Comparison of ENCODE assay signal across 13 cellular contexts in genomic region chr1:11882814-11883538, GRCh38. TPM values are rescaled to one million over a fixed set of nuclear protein-coding genes. Genes with fewer than 3 reads are reported as not detected.
DNase-seq lines count a peak whose midpoint lies in the region; ATAC-seq, FAIRE-seq and TF ChIP-seq lines count a peak whose summit lies in the region.
"Had no signal": no experiment of that assay in that cellular context is flagged by ENCODE, and none has a peak within 500 bp of the region (broad histone marks: within the 10 kb centered on the region; RNA-seq: fewer than 3 reads in every experiment).

No MANE protein-coding gene starts in this region.

- RAD21 ChIA-PET in GM12878 (lab: Charles Lee; ENCODE audit: unreplicated experiment): interaction anchor here (1.0 kb wide), 1 partner anchor 97 kb away, joined by 3 read pairs; no protein-coding TSS in a partner anchor

- DNase-seq in Caco-2: peak; percentile 60 to 63
- peak; percentile 36 for DNase-seq in NCI-H146 treated with DMSO at 0.1 percent for 48 hours (lab: John Stamatoyannopoulos, UW; ENCODE audit: unreplicated experiment)
- DNase-seq in GM12878 (ENCODE audit: low read depth, low spot score): no peak
- peak; percentile 69 for DNase-seq in lower lobe of right lung
- no peak for DNase-seq in NOMO-1 treated with dmso at 0.1 percent for 144 hours (lab: John Stamatoyannopoulos, UW; ENCODE audit: unreplicated experiment)
- no peak for DNase-seq in smooth muscle cell (lab: John Stamatoyannopoulos, UW; ENCODE audit: unreplicated experiment)
- DNase-seq in hippocampal formation (lab: John Stamatoyannopoulos, UW): no peak
- DNase-seq in NCI-H524 treated with DMSO at 0.1 percent for 48 hours (lab: John Stamatoyannopoulos, UW): no peak
- DNase-seq: activated T-cell treated with anti-CD3 and anti-CD28 coated beads for 4 hours, cortex of kidney, DMS79 had no signal

- whole genome bisulfite sequencing in GM12878 (ENCODE audit: insufficient coverage, insufficient replicate concordance, low lambda C conversion rate, missing lambda C conversion rate): 40% methylated on average over 13 of the region's 13 CpGs
- 44% methylated on average over 13 of the region's 13 CpGs for WGBS in smooth muscle cell (ENCODE audit: low lambda C conversion rate)

- no peaks in the 10 kb centered on the region for H3K27me3 Mint-ChIP-seq in Caco-2 (ENCODE audit: insufficient read depth, unreplicated experiment)

- peaks cover 7% of the 10 kb centered on the region for H3K4me1 Mint-ChIP-seq in Caco-2 (ENCODE audit: low read depth, unreplicated experiment)

- BruUV-seq in Caco-2 (replicated peaks; lab: Mats Ljungman, UMichigan) (no TSS peak), GM12878 (replicated peaks; lab: Mats Ljungman, UMichigan) (no TSS peak)

- H3K27ac ChIP-seq in GM12878 (ENCODE audit: control insufficient read depth, insufficient read depth) (no peak overlapping the region), lower lobe of right lung (no peak overlapping the region), smooth muscle cell (ENCODE audit: low read depth) (no peak overlapping the region)

- no peaks in the 10 kb centered on the region for H3F3A ChIP-seq in smooth muscle cell (ENCODE audit: low read depth)

- H3K36me3 Mint-ChIP-seq in Caco-2 (ENCODE audit: insufficient read depth, unreplicated experiment): no peaks in the 10 kb centered on the region

- CTCF ChIA-PET in Caco-2 (lab: Charles Lee) (interaction anchor here (1.3 kb wide), 1 partner anchor 9 kb away, joined by 3 read pairs; no protein-coding TSS in a partner anchor), GM12878 (lab: Yijun Ruan, JAX) (interaction anchor here (1.6 kb wide), 1 partner anchor 10 kb away, joined by 6 read pairs; no protein-coding TSS in a partner anchor)

- in situ Hi-C loops in GM12878 (cut with MboI): no loop called here

- H3K9me3 Mint-ChIP-seq in Caco-2 (ENCODE audit: unreplicated experiment): no peaks in the 10 kb centered on the region

- no peaks in the 10 kb centered on the region for H3K36me3 ChIP-seq in Caco-2 (ENCODE audit: control insufficient read depth, insufficient read depth, low read length)
- H3K36me3 ChIP-seq in GM12878 (ENCODE audit: control insufficient read depth in 2 of 2, insufficient read depth in 2 of 2, low read length in 1 of 2): no peaks in the 10 kb centered on the region
- H3K36me3 ChIP-seq in lower lobe of right lung: no peaks in the 10 kb centered on the region
- H3K36me3 ChIP-seq in smooth muscle cell (ENCODE audit: low read depth): no peaks in the 10 kb centered on the region

- H3K9me3 ChIP-seq in Caco-2 (no peaks in the 10 kb centered on the region), GM12878 (replicated peaks; ENCODE audit: control insufficient read depth, insufficient read depth, low read length) (no peaks in the 10 kb centered on the region), lower lobe of right lung (no peaks in the 10 kb centered on the region), smooth muscle cell (replicated peaks; ENCODE audit: low read depth) (no peaks in the 10 kb centered on the region)

- H3K27me3 ChIP-seq in Caco-2 (replicated peaks; ENCODE audit: control insufficient read depth, insufficient read depth, low read length) (no peaks in the 10 kb centered on the region), GM12878 (replicated peaks in 1 of 2; ENCODE audit: control insufficient read depth in 2 of 2, insufficient read depth in 2 of 2, low read length in 1 of 2) (no peaks in the 10 kb centered on the region; a peak in 1 of 4 replicates), lower lobe of right lung (ENCODE audit: low read depth) (peaks cover 5% of the 10 kb centered on the region), smooth muscle cell (ENCODE audit: low read depth) (no peaks in the 10 kb centered on the region)

- no peak for FAIRE-seq in GM12878 (lab: Jason Lieb, UNC)

- H3K79me2 ChIP-seq in GM12878 (ENCODE audit: control insufficient read depth, insufficient read depth, low read length) (no peaks in the 10 kb centered on the region), smooth muscle cell (ENCODE audit: low read depth) (no peaks in the 10 kb centered on the region)

- H2AFZ ChIP-seq in GM12878 (ENCODE audit: control insufficient read depth, low read depth, low read length) (no peak overlapping the region), smooth muscle cell (ENCODE audit: low read depth) (no peak overlapping the region)

- H3K4me1 ChIP-seq in Caco-2 (peaks cover 7% of the 10 kb centered on the region), GM12878 (ENCODE audit: control insufficient read depth, insufficient read depth, low read length) (no peaks in the 10 kb centered on the region), lower lobe of right lung (peaks cover 18% of the 10 kb centered on the region), smooth muscle cell (ENCODE audit: low read depth) (no peaks in the 10 kb centered on the region)

- POLR2A ChIA-PET in Caco-2 (lab: Charles Lee): interaction anchor here (1.2 kb wide), 1 partner anchor 25 kb away, joined by 4 read pairs; no protein-coding TSS in a partner anchor
- POLR2A ChIA-PET in GM12878 (lab: Charles Lee): no interaction called here

- no peak for TF ChIP-seq CTCF in Caco-2 (IDR thresholded peaks at IDR 0.05; ENCODE audit: insufficient read depth in 1 of 2, low read depth in 1 of 2, low read length in 1 of 2, severe bottlenecking in 1 of 2, unreplicated experiment in 1 of 2)
- TF ChIP-seq CTCF in GM12878 (IDR thresholded peaks at IDR 0.05 in 2 of 3, conservative IDR thresholded peaks at IDR 0.05 in 1 of 3; ENCODE audit: control insufficient read depth in 2 of 3, extremely low read depth in 1 of 3, insufficient read depth in 1 of 3, low read depth in 3 of 3, low read length in 3 of 3): no peak
- no peak for TF ChIP-seq CTCF in lower lobe of right lung (IDR thresholded peaks at IDR 0.05)
- no peak for TF ChIP-seq CTCF in smooth muscle cell (IDR thresholded peaks at IDR 0.05; ENCODE audit: borderline replicate concordance, insufficient read depth, poor library complexity, severe bottlenecking)

- H3K9ac ChIP-seq in GM12878 (ENCODE audit: control insufficient read depth, insufficient read depth, low read length): no peak overlapping the region
- no peak overlapping the region for H3K9ac ChIP-seq in smooth muscle cell (ENCODE audit: low read depth)

- H3K4me2 ChIP-seq in GM12878 (ENCODE audit: control insufficient read depth, insufficient read depth) (no peak overlapping the region), smooth muscle cell (no peak overlapping the region)

- no peaks in the 10 kb centered on the region for H4K20me1 ChIP-seq in GM12878 (ENCODE audit: control insufficient read depth, insufficient read depth)
- H4K20me1 ChIP-seq in smooth muscle cell (ENCODE audit: low read depth): no peaks in the 10 kb centered on the region

- ATAC-seq in GM12878: peak; percentile 71
- peak; percentile 72 to 73 for ATAC-seq in lower lobe of right lung

- H3K4me3 ChIP-seq in Caco-2 (ENCODE audit: low read depth, low read length) (no peak overlapping the region), GM12878 (no peak overlapping the region), lower lobe of right lung (no peak overlapping the region), smooth muscle cell (no peak overlapping the region)

- no peak for TF ChIP-seq POLR2A in GM12878 (IDR thresholded peaks at IDR 0.05; ENCODE audit: low read depth, low read length)

- intact Hi-C loops in Caco-2 (cut with micrococcal nuclease; ENCODE audit: unreplicated experiment): no loop called here
- intact Hi-C loops in GM12878 (cut with micrococcal nuclease; ENCODE audit: unreplicated experiment): no loop called here
- intact Hi-C loops in lower lobe of right lung (cut with DNase I): no loop called here

- H3K27ac Mint-ChIP-seq in Caco-2 (ENCODE audit: unreplicated experiment): no peak overlapping the region

- TF ChIP-seq RAD21 in GM12878 (IDR thresholded peaks at IDR 0.05; ENCODE audit: insufficient read depth, low read depth, low read length): no peak

- SMC1A ChIA-PET in GM12878 (lab: Charles Lee; ENCODE audit: uncharacterized antibody, unreplicated experiment): interaction anchor here (0.8 to 1.4 kb wide), 2 partner anchors 9 to 43 kb away, joined by 3 read pairs; no protein-coding TSS in a partner anchor

- H3K4me3 Mint-ChIP-seq in Caco-2 (ENCODE audit: unreplicated experiment): no peak overlapping the region

- no peak for TF ChIP-seq EP300 in GM12878 (IDR thresholded peaks at IDR 0.05; ENCODE audit: borderline replicate concordance in 1 of 2, control insufficient read depth in 1 of 2, low read depth in 2 of 2, low read length in 2 of 2)

RNA-seq across cellular contexts. Expression of gene NPPB, which starts 24.2 kb away (rescaled TPM):
- total RNA-seq in Caco-2 (2022) (43.4 and 69.9 TPM in 2 replicates), GM12878 (2014; rRNA removed) (not detected in 2 replicates), GM12878 (2014; rRNA removed; fragmentation: Illumina TruSeq; extraction: Trizol) (not detected in 2 replicates), GM12878 (2021) (not detected in 2 replicates), lower lobe of right lung (not detected), smooth muscle cell (6.7 and 9.5 TPM in 2 replicates)
- total RNA-seq in GM12878 (2013; cell fraction: nucleolus; rRNA removed): not detected in 2 replicates
- not detected for polyA plus RNA-seq in GM12878 (2011; ENCODE audit: low read depth)
- polyA plus RNA-seq in GM12878 (2011; rRNA removed) (not detected in 2 replicates), GM12878 (2014; fragmentation: Illumina TruSeq; extraction: Trizol) (not detected in 2 replicates), GM12878 (2014; fragmentation: Nextera tagmentation; extraction: Ambion mirVana) (not detected), GM12878 (2014; rRNA removed) (not detected in 2 replicates), GM12878 (2016; fragmentation: Nextera tagmentation; extraction: Ambion mirVana) (not detected), smooth muscle cell (9.6 and 12.2 TPM in 2 replicates)
- polyA plus RNA-seq in GM12878 (2011; cell fraction: cytosol; rRNA removed): not detected in 2 replicates
- not detected in 2 replicates for polyA plus RNA-seq in GM12878 (2011; cell fraction: nucleus; rRNA removed)
- polyA plus RNA-seq in GM12878 (2012): 0.18 TPM in 1 of 2 replicates, not detected in the other
- not detected in 2 replicates for polyA minus RNA-seq in GM12878 (2011; rRNA and poly(A)+ RNA removed)
- polyA minus RNA-seq in GM12878 (2011; cell fraction: cytosol; rRNA and poly(A)+ RNA removed): not detected in 2 replicates
- not detected in 2 replicates for polyA minus RNA-seq in GM12878 (2011; cell fraction: nucleus; rRNA and poly(A)+ RNA removed)
- total RNA-seq: pulmonary artery endothelial cell; T-helper 1 cell treated with Interleukin-12 subunit alpha and Interleukin-12 subunit beta and Interleukin-4 antibody, amounts not matched to agents 30 ng/mL and 1 ng/mL, for 36 hours had no signal

RNA-seq across cellular contexts. Expression of gene NPPA, which starts 35.4 kb away (rescaled TPM):
- total RNA-seq in Caco-2 (2022) (not detected in 2 replicates), GM12878 (2014; rRNA removed) (not detected in 2 replicates), GM12878 (2014; rRNA removed; fragmentation: Illumina TruSeq; extraction: Trizol) (not detected in 2 replicates), GM12878 (2021) (not detected in 2 replicates), lower lobe of right lung (2.6 TPM), smooth muscle cell (not detected in 2 replicates)
- total RNA-seq in GM12878 (2013; cell fraction: nucleolus; rRNA removed): not detected in 2 replicates
- not detected for polyA plus RNA-seq in GM12878 (2011; ENCODE audit: low read depth)
- polyA plus RNA-seq in GM12878 (2011; rRNA removed) (not detected in 2 replicates), GM12878 (2014; fragmentation: Illumina TruSeq; extraction: Trizol) (not detected in 2 replicates), GM12878 (2014; fragmentation: Nextera tagmentation; extraction: Ambion mirVana) (not detected), GM12878 (2014; rRNA removed) (not detected in 2 replicates), GM12878 (2016; fragmentation: Nextera tagmentation; extraction: Ambion mirVana) (under 1 TPM; 0.31 to 0.39 TPM), smooth muscle cell (0.48 and 1.4 TPM in 2 replicates)
- not detected in 2 replicates for polyA plus RNA-seq in GM12878 (2011; cell fraction: cytosol; rRNA removed)
- not detected in 2 replicates for polyA plus RNA-seq in GM12878 (2011; cell fraction: nucleus; rRNA removed)
- polyA plus RNA-seq in GM12878 (2012): 0.29 and 0.50 TPM in 2 replicates
- not detected in 2 replicates for polyA minus RNA-seq in GM12878 (2011; rRNA and poly(A)+ RNA removed)
- not detected in 2 replicates for polyA minus RNA-seq in GM12878 (2011; cell fraction: cytosol; rRNA and poly(A)+ RNA removed)
- polyA minus RNA-seq in GM12878 (2011; cell fraction: nucleus; rRNA and poly(A)+ RNA removed): not detected in 2 replicates
- total RNA-seq: pulmonary artery endothelial cell; T-helper 1 cell treated with Interleukin-12 subunit alpha and Interleukin-12 subunit beta and Interleukin-4 antibody, amounts not matched to agents 30 ng/mL and 1 ng/mL, for 36 hours had no signal

RNA-seq across cellular contexts. Expression of gene KIAA2013, which starts 43.3 kb away (rescaled TPM):
- total RNA-seq in Caco-2 (2022) (46.1 and 47.3 TPM in 2 replicates), GM12878 (2014; rRNA removed) (40.4 and 46.5 TPM in 2 replicates), GM12878 (2014; rRNA removed; fragmentation: Illumina TruSeq; extraction: Trizol) (12.8 and 15.3 TPM in 2 replicates), GM12878 (2021) (42.4 and 43.2 TPM in 2 replicates), lower lobe of right lung (46.8 TPM), smooth muscle cell (41.0 and 41.3 TPM in 2 replicates)
- 54.8 and 62.9 TPM in 2 replicates for total RNA-seq in GM12878 (2013; cell fraction: nucleolus; rRNA removed)
- polyA plus RNA-seq in GM12878 (2011; ENCODE audit: low read depth): 20.6 TPM
- polyA plus RNA-seq in GM12878 (2011; rRNA removed) (22.3 and 36.7 TPM in 2 replicates), GM12878 (2014; fragmentation: Illumina TruSeq; extraction: Trizol) (4.3 and 13.1 TPM in 2 replicates), GM12878 (2014; fragmentation: Nextera tagmentation; extraction: Ambion mirVana) (1 to 10 TPM; 1.9 to 5.0 TPM), GM12878 (2014; rRNA removed) (44.9 and 46.5 TPM in 2 replicates), GM12878 (2016; fragmentation: Nextera tagmentation; extraction: Ambion mirVana) (1 to 10 TPM; 5.3 to 6.6 TPM), smooth muscle cell (70.9 and 71.6 TPM in 2 replicates)
- polyA plus RNA-seq in GM12878 (2011; cell fraction: cytosol; rRNA removed): 70.4 and 99.3 TPM in 2 replicates
- polyA plus RNA-seq in GM12878 (2011; cell fraction: nucleus; rRNA removed): 56.0 and 67.2 TPM in 2 replicates
- polyA plus RNA-seq in GM12878 (2012): 35.1 and 41.3 TPM in 2 replicates
- polyA minus RNA-seq in GM12878 (2011; rRNA and poly(A)+ RNA removed): 36.1 and 66.9 TPM in 2 replicates
- polyA minus RNA-seq in GM12878 (2011; cell fraction: cytosol; rRNA and poly(A)+ RNA removed): 22.1 and 22.5 TPM in 2 replicates
- polyA minus RNA-seq in GM12878 (2011; cell fraction: nucleus; rRNA and poly(A)+ RNA removed): 12.1 and 21.5 TPM in 2 replicates

RNA-seq across cellular contexts. Expression of gene PLOD1, which starts 51.5 kb away (rescaled TPM):
- 89.3 and 91.7 TPM in 2 replicates for total RNA-seq in Caco-2 (2022)
- 85.4 and 93.8 TPM in 2 replicates for total RNA-seq in GM12878 (2013; cell fraction: nucleolus; rRNA removed)
- total RNA-seq in GM12878 (2014; rRNA removed): 30.8 and 35.9 TPM in 2 replicates
- total RNA-seq in GM12878 (2014; rRNA removed; fragmentation: Illumina TruSeq; extraction: Trizol): 19.9 and 20.3 TPM in 2 replicates
- total RNA-seq in GM12878 (2021): 41.2 and 42.6 TPM in 2 replicates
- polyA plus RNA-seq in GM12878 (2011; ENCODE audit: low read depth): 20.1 TPM
- polyA plus RNA-seq in GM12878 (2011; rRNA removed): 15.5 and 33.5 TPM in 2 replicates
- 45.6 and 46.0 TPM in 2 replicates for polyA plus RNA-seq in GM12878 (2011; cell fraction: cytosol; rRNA removed)
- polyA plus RNA-seq in GM12878 (2011; cell fraction: nucleus; rRNA removed): 61.9 and 76.3 TPM in 2 replicates
- 48.1 and 49.8 TPM in 2 replicates for polyA plus RNA-seq in GM12878 (2012)
- polyA plus RNA-seq in GM12878 (2014; fragmentation: Illumina TruSeq; extraction: Trizol): 13.8 and 23.9 TPM in 2 replicates
- polyA plus RNA-seq in GM12878 (2014; fragmentation: Nextera tagmentation; extraction: Ambion mirVana): 10 to 100 TPM; 10.6 to 11.5 TPM
- polyA plus RNA-seq in GM12878 (2014; rRNA removed): 25.7 and 33.2 TPM in 2 replicates
- polyA plus RNA-seq in GM12878 (2016; fragmentation: Nextera tagmentation; extraction: Ambion mirVana): 10 to 100 TPM; 32.9 to 37.3 TPM
- polyA minus RNA-seq in GM12878 (2011; rRNA and poly(A)+ RNA removed): 34.0 and 56.4 TPM in 2 replicates
- 24.3 and 30.3 TPM in 2 replicates for polyA minus RNA-seq in GM12878 (2011; cell fraction: cytosol; rRNA and poly(A)+ RNA removed)
- polyA minus RNA-seq in GM12878 (2011; cell fraction: nucleus; rRNA and poly(A)+ RNA removed): 20.9 and 24.7 TPM in 2 replicates
- total RNA-seq in lower lobe of right lung: 84.5 TPM
- 292 and 362 TPM in 2 replicates for total RNA-seq in smooth muscle cell
- polyA plus RNA-seq in smooth muscle cell: 425 and 559 TPM in 2 replicates

Comparison
In these comparisons a context has a peak if more than half of its experiments do, and no peak if none do; other contexts are left out.
1. DNase-seq: peak in Caco-2 (2 of 2), NCI-H146 treated with DMSO at 0.1 percent for 48 hours (single experiment) and lower lobe of right lung (single experiment); none in GM12878 (single experiment), NOMO-1 treated with dmso at 0.1 percent for 144 hours (single experiment), smooth muscle cell (single experiment), hippocampal formation (0 of 2) and NCI-H524 treated with DMSO at 0.1 percent for 48 hours (single experiment).